24 cellular contexts compared by ENCODE assay signal in the genomic region with DNA sequence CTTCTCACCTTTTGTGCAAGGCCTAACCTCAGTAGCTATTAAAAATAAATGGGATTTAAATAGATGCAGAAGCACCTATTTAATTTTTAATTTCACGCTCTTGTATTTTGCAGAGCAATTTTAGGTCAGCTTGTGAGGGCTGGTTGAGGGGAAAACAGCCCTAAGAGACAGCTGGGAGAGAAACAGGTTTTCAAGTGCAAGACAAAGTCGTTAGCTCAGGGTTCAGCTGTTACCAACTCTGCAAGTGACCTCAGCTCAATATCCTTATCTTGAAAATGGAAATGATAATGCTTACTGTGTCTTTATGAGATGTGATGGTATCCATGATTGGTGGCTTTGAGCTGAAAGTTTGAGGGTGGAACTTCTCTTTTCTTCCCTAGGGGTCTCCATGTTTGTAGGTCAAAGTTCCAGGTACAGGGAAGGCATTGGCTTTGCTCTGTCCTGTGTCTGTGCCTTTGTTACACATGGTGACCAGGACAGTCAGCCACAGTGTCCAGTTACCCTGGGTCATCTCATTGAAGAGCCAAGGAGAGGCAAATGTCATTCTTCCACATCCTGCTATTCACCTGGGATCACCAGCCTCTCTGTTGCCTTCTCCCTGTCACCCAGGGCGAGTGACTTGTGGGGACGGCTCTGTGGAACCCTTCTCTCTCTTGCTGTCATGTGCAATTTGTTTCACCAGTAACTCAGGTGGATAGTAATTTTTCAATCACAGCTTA.
A peak's percentile ranks its signal among the peaks of the same experiment; 100 is the strongest.
DNase-seq lines count a peak whose midpoint lies in the region; ATAC-seq and TF ChIP-seq lines count a peak whose summit lies in the region.
"Had no signal": no experiment of that assay in that cellular context is flagged by ENCODE, and none has a peak within 500 bp of the region (broad histone marks: within the 10 kb centered on the region; RNA-seq: fewer than 3 reads in every experiment).

No MANE protein-coding gene starts in this region.

- TF ChIP-seq CTCF in MCF 10A (IDR thresholded peaks at IDR 0.05; ENCODE audit: unreplicated experiment) = no peak
- TF ChIP-seq CTCF in breast epithelium (IDR thresholded peaks at IDR 0.05) = no peak
- no peak for TF ChIP-seq CTCF in natural killer cell (IDR thresholded peaks at IDR 0.05)
- no peak for TF ChIP-seq CTCF in nephron (IDR thresholded peaks at IDR 0.05; ENCODE audit: unreplicated experiment in 3 of 3)

- intact Hi-C loops in MCF 10A (cut with micrococcal nuclease) (no loop called here), breast epithelium (cut with DNase I; ENCODE audit: low total_unique reads) (no loop called here), natural killer cell (cut with micrococcal nuclease) (no loop called here)

- H3K4me2 ChIP-seq in skeletal muscle satellite cell (ENCODE audit: low read length) = no peak overlapping the region

- H3K4me3 ChIP-seq in breast epithelium (no peak overlapping the region), skeletal muscle satellite cell (ENCODE audit: low read length) (no peak overlapping the region)
- H3K4me3 ChIP-seq: GM23248, MG63, SJSA1 had no signal

- H3K9ac ChIP-seq in skeletal muscle satellite cell (ENCODE audit: low read depth, low read length) = peak overlapping the region; percentile 2
- H3K9ac ChIP-seq: GM23248 had no signal

- no peaks in the 10 kb centered on the region for H3K27me3 Mint-ChIP-seq in MCF 10A (ENCODE audit: insufficient read depth, unreplicated experiment)
- H3K27me3 Mint-ChIP-seq in natural killer cell treated with Interleukin-12 subunit alpha and Interleukin-12 subunit beta and Interleukin-15 and Interleukin-18, amount 100 ng/mL, for 72 hours = peaks cover 51 to 83% of the 10 kb centered on the region in 2 donors
- H3K27me3 Mint-ChIP-seq in natural killer cell (ENCODE audit: low read depth in 2 of 2) = peaks cover 75 to 85% of the 10 kb centered on the region in 2 donors
- H3K27me3 Mint-ChIP-seq in nephron (ENCODE audit: low read depth) = no peaks in the 10 kb centered on the region

- H3K9me3 Mint-ChIP-seq in MCF 10A (ENCODE audit: unreplicated experiment) (no peaks in the 10 kb centered on the region), natural killer cell (no peaks in the 10 kb centered on the region), nephron (no peaks in the 10 kb centered on the region)
- no peaks in the 10 kb centered on the region for H3K9me3 Mint-ChIP-seq in natural killer cell treated with Interleukin-12 subunit alpha and Interleukin-12 subunit beta and Interleukin-15 and Interleukin-18, amount 100 ng/mL, for 72 hours
- H3K9me3 Mint-ChIP-seq: CD14-positive monocyte had no signal

- H3K4me3 Mint-ChIP-seq in MCF 10A (ENCODE audit: unreplicated experiment) (no peak overlapping the region), natural killer cell (no peak overlapping the region), nephron (peak overlapping the region in 2 of 3 experiments; percentile 21 to 57)
- no peak overlapping the region for H3K4me3 Mint-ChIP-seq in natural killer cell treated with Interleukin-12 subunit alpha and Interleukin-12 subunit beta and Interleukin-15 and Interleukin-18, amount 100 ng/mL, for 72 hours
- H3K4me3 Mint-ChIP-seq: CD14-positive monocyte had no signal

- H3K4me1 Mint-ChIP-seq in MCF 10A (ENCODE audit: insufficient read depth, unreplicated experiment) = peaks cover 53% of the 10 kb centered on the region
- H3K4me1 Mint-ChIP-seq in natural killer cell treated with Interleukin-12 subunit alpha and Interleukin-12 subunit beta and Interleukin-15 and Interleukin-18, amount 100 ng/mL, for 72 hours (ENCODE audit: low read depth in 2 of 2) = peaks cover 26 to 29% of the 10 kb centered on the region in 2 donors
- H3K4me1 Mint-ChIP-seq in natural killer cell = peaks cover 21 to 22% of the 10 kb centered on the region in 2 donors
- peaks cover 73% of the 10 kb centered on the region for H3K4me1 Mint-ChIP-seq in nephron

- POLR2A ChIA-PET in MCF 10A (lab: Yijun Ruan, JAX) = interaction anchor here (1.1 to 1.2 kb wide), 2 partner anchors 10 to 19 kb away, joined by 3 to 5 read pairs; no protein-coding TSS in a partner anchor

- ATAC-seq in natural killer cell treated with Interleukin-12 subunit alpha and Interleukin-12 subunit beta and Interleukin-15 and Interleukin-18, amount 100 ng/mL, for 72 hours = no peak
- ATAC-seq in natural killer cell (no peak), GM19395 (IDR thresholded peaks at IDR 0.05; ENCODE audit: unreplicated experiment) (no peak)
- ATAC-seq: Panc1 had no signal

- H3K36me3 ChIP-seq in breast epithelium (no peaks in the 10 kb centered on the region), skeletal muscle satellite cell (ENCODE audit: insufficient read depth, low read length) (no peaks in the 10 kb centered on the region)
- H3K36me3 ChIP-seq: BE2C, MG63 had no signal

- CTCF ChIA-PET in MCF 10A (lab: Yijun Ruan, JAX) = interaction anchor here (0.8 to 1.2 kb wide), 2 partner anchors 9 to 10 kb away, joined by 3 to 4 read pairs; no protein-coding TSS in a partner anchor

- no peaks in the 10 kb centered on the region for H3K27me3 ChIP-seq in breast epithelium
- no peaks in the 10 kb centered on the region for H3K27me3 ChIP-seq in skeletal muscle satellite cell (ENCODE audit: control insufficient read depth, insufficient read depth, low read length)
- H3K27me3 ChIP-seq: BE2C, MG63, SJSA1 had no signal

- no peak for TF ChIP-seq POLR2A in breast epithelium (IDR thresholded peaks at IDR 0.05)

- H3K27ac ChIP-seq in breast epithelium = no peak overlapping the region
- H3K27ac ChIP-seq: GM23248, SJSA1 had no signal

- H3K9me3 ChIP-seq in breast epithelium (no peaks in the 10 kb centered on the region), skeletal muscle satellite cell (replicated peaks; ENCODE audit: low read length) (no peaks in the 10 kb centered on the region)
- H3K9me3 ChIP-seq: BE2C, MG63, SJSA1 had no signal

- H3K36me3 Mint-ChIP-seq in MCF 10A (ENCODE audit: insufficient read depth, unreplicated experiment) = no peaks in the 10 kb centered on the region
- H3K36me3 Mint-ChIP-seq in natural killer cell treated with Interleukin-12 subunit alpha and Interleukin-12 subunit beta and Interleukin-15 and Interleukin-18, amount 100 ng/mL, for 72 hours = no peaks in the 10 kb centered on the region
- no peaks in the 10 kb centered on the region for H3K36me3 Mint-ChIP-seq in natural killer cell
- no peaks in the 10 kb centered on the region for H3K36me3 Mint-ChIP-seq in nephron (ENCODE audit: low read depth)
- H3K36me3 Mint-ChIP-seq: CD14-positive monocyte had no signal

- BruUV-seq in MCF 10A (replicated peaks; lab: Mats Ljungman, UMichigan) = no TSS peak

- peak overlapping the region; percentile 96 for H3K27ac Mint-ChIP-seq in MCF 10A (ENCODE audit: low read depth, unreplicated experiment)
- peak overlapping the region; percentile 6 to 7 for H3K27ac Mint-ChIP-seq in natural killer cell treated with Interleukin-12 subunit alpha and Interleukin-12 subunit beta and Interleukin-15 and Interleukin-18, amount 100 ng/mL, for 72 hours
- no peak overlapping the region for H3K27ac Mint-ChIP-seq in natural killer cell
- peak overlapping the region; percentile 57 to 78 (median 77) for H3K27ac Mint-ChIP-seq in nephron

- H3K4me1 ChIP-seq in breast epithelium (no peaks in the 10 kb centered on the region), skeletal muscle satellite cell (ENCODE audit: control insufficient read depth, insufficient read depth, low read length) (peaks cover 55% of the 10 kb centered on the region)

- DNase-seq in MCF 10A (ENCODE audit: unreplicated experiment) (no peak), breast epithelium (ENCODE audit: low spot score in 2 of 2) (no peak), natural killer cell (no peak), NCI-H1105 (lab: John Stamatoyannopoulos, UW) (no peak)
- no peak for DNase-seq in natural killer cell treated with Interleukin-12 subunit alpha and Interleukin-12 subunit beta and Interleukin-15 and Interleukin-18, amount 100 ng/mL, for 72 hours (ENCODE audit: low spot score)
- DNase-seq: 8988T, ACHN, BE2C, Calu3, DMS79 treated with DMSO at 0.1 percent for 48 hours, GF-D8, GM23248, H7, KBM-7, MG63, NCI-H2029 treated with DMSO at 0.1 percent for 48 hours, NCI-H2227 treated with DMSO at 0.1 percent for 48 hours, NCI-H526 treated with DMSO at 0.1 percent for 48 hours had no signal

Comparison
In these comparisons a context has a peak if more than half of its experiments do, and no peak if none do; other contexts are left out.
1. H3K27ac Mint-ChIP-seq: peak in MCF 10A (single experiment), natural killer cell treated with Interleukin-12 subunit alpha and Interleukin-12 subunit beta and Interleukin-15 and Interleukin-18, amount 100 ng/mL, for 72 hours (2 of 2) and nephron (3 of 3); none in natural killer cell (0 of 2).
2. H3K4me3 Mint-ChIP-seq: peak in nephron (2 of 3); none in MCF 10A (single experiment), natural killer cell treated with Interleukin-12 subunit alpha and Interleukin-12 subunit beta and Interleukin-15 and Interleukin-18, amount 100 ng/mL, for 72 hours (single experiment) and natural killer cell (single experiment).